ENCODE assay signal across 13 cellular contexts in the genomic region with DNA sequence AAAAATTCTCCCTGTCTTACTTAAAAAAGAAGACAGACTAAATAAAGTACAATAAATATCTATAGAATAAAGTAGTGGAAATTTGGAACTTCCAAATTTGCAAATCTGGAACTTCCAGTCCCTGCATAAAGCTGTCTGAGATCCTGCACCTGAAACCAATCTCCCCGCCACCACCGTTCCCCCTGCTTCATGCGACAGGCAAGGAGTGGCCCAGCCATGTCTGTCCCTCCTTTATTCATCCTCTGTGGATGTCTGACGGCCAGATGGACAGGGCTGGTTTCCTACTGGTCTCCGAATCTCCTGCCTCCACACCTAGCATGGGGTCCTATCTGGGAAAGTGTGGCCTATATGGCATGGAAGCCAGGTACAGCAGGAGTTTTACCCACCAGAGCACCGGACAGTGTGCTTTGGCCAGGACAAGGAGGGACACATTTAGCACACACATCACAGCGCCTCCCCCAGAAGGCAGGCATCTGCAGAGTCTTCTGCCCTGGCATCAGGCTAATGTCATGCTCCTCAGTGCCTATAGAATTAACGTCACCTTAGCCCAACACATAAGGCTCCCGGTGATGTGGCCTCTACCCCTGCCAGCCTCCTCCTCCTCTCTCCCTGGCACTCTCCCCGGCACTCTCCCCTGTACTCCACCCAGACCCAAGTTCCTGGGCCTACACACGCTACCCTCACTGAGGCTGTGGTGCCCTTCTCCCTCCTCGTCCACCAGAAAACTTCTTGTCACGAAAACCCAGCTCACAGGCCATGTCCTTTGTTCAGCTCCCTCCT.
DNase-seq lines count a peak whose midpoint lies in the region; ATAC-seq and TF ChIP-seq lines count a peak whose summit lies in the region.
"Had no signal": no experiment of that assay in that cellular context is flagged by ENCODE, and none has a peak within 500 bp of the region (broad histone marks: within the 10 kb centered on the region; RNA-seq: fewer than 3 reads in every experiment).

No MANE protein-coding gene starts in this region.

- peak overlapping the region in 1 of 2 experiments; percentile 44 for H3K14ac ChIP-seq in mesenchymal stem cell (ENCODE audit: low read length in 2 of 2)

- intact Hi-C loops in activated CD4-positive, alpha-beta T cell treated with anti-CD3 and anti-CD28 coated beads, Interleukin-2, amount 10 ng/mL, durations not matched to agents 24 days and 14 days (cut with micrococcal nuclease), result no loop called here
- intact Hi-C loops in tibial artery (cut with DNase I; ENCODE audit: low total_unique reads), result loop anchor here (5.0 kb wide), 1 partner anchor 418 kb away; no protein-coding TSS in a partner anchor

- peak overlapping the region; percentile 74 for H4K91ac ChIP-seq in mesenchymal stem cell (ENCODE audit: low read length)

- H3K36me3 ChIP-seq in mesenchymal stem cell (ENCODE audit: control insufficient read depth in 1 of 2, insufficient read depth in 2 of 2, low read depth in 1 of 2, low read length in 2 of 2) (peaks cover 0 to 5% of the 10 kb centered on the region in 2 experiments), tibial artery (no peaks in the 10 kb centered on the region)
- H3K36me3 ChIP-seq: SJSA1 had no signal

- H2BK120ac ChIP-seq in mesenchymal stem cell (ENCODE audit: low read depth, low read length), result peak overlapping the region; percentile 39

- no peak for ATAC-seq in HG02840 (IDR thresholded peaks at IDR 0.05; ENCODE audit: low FRiP score, unreplicated experiment)

- H2AK5ac ChIP-seq in mesenchymal stem cell (ENCODE audit: low read length, severe bottlenecking), result no peak overlapping the region

- no peaks in the 10 kb centered on the region for H3K27me3 Mint-ChIP-seq in activated CD4-positive, alpha-beta T cell treated with anti-CD3 and anti-CD28 coated beads, Interleukin-2, amount 10 ng/mL, durations not matched to agents 24 days and 14 days
- H3K27me3 Mint-ChIP-seq in chondrocyte (ENCODE audit: low read depth), result no peaks in the 10 kb centered on the region

- peak overlapping the region; percentile 29 to 86 for H3K4ac ChIP-seq in mesenchymal stem cell (ENCODE audit: low read depth in 1 of 2, low read length in 2 of 2)

- H3K18ac ChIP-seq in mesenchymal stem cell (ENCODE audit: low read depth in 1 of 2, low read length in 2 of 2), result peak overlapping the region in 1 of 2 experiments; percentile 52

- H3K4me2 ChIP-seq in mesenchymal stem cell (ENCODE audit: low read length, poor library complexity, severe bottlenecking), result no peak overlapping the region

- H3K27ac Mint-ChIP-seq in activated CD4-positive, alpha-beta T cell treated with anti-CD3 and anti-CD28 coated beads, Interleukin-2, amount 10 ng/mL, durations not matched to agents 24 days and 14 days, result peak overlapping the region; percentile 30
- peak overlapping the region; percentile 58 for H3K27ac Mint-ChIP-seq in chondrocyte (ENCODE audit: unreplicated experiment)

- H3K27me3 ChIP-seq in mesenchymal stem cell (ENCODE audit: control insufficient read depth in 1 of 2, insufficient read depth in 1 of 2, low read length in 2 of 2) (no peaks in the 10 kb centered on the region), tibial artery (no peaks in the 10 kb centered on the region)
- H3K27me3 ChIP-seq: SJSA1 had no signal

- no peak overlapping the region for H2AFZ ChIP-seq in mesenchymal stem cell (ENCODE audit: low read depth, low read length)

- no peaks in the 10 kb centered on the region for H3K9me3 Mint-ChIP-seq in activated CD4-positive, alpha-beta T cell treated with anti-CD3 and anti-CD28 coated beads, Interleukin-2, amount 10 ng/mL, durations not matched to agents 24 days and 14 days
- H3K9me3 Mint-ChIP-seq in chondrocyte (ENCODE audit: low read depth), result peaks cover 5% of the 10 kb centered on the region

- H3K4me1 Mint-ChIP-seq in activated CD4-positive, alpha-beta T cell treated with anti-CD3 and anti-CD28 coated beads, Interleukin-2, amount 10 ng/mL, durations not matched to agents 24 days and 14 days, result peaks cover 11% of the 10 kb centered on the region
- H3K4me1 Mint-ChIP-seq in chondrocyte (ENCODE audit: low read depth), result peaks cover 33% of the 10 kb centered on the region

- H4K8ac ChIP-seq in mesenchymal stem cell (ENCODE audit: low read length), result peak overlapping the region; percentile 83

- H3K27ac ChIP-seq in mesenchymal stem cell (ENCODE audit: low read length, poor library complexity, severe bottlenecking), result no peak overlapping the region
- H3K27ac ChIP-seq in tibial artery, result no peak overlapping the region
- H3K27ac ChIP-seq in coronary artery, result no peak overlapping the region

- TF ChIP-seq CTCF in chondrocyte (IDR thresholded peaks at IDR 0.05) (no peak), tibial artery (IDR thresholded peaks at IDR 0.05) (no peak), coronary artery (IDR thresholded peaks at IDR 0.05) (no peak)

- H3K4me3 Mint-ChIP-seq in activated CD4-positive, alpha-beta T cell treated with anti-CD3 and anti-CD28 coated beads, Interleukin-2, amount 10 ng/mL, durations not matched to agents 24 days and 14 days, result no peak overlapping the region
- H3K4me3 Mint-ChIP-seq in chondrocyte (ENCODE audit: unreplicated experiment), result no peak overlapping the region
- H3K4me3 Mint-ChIP-seq: nephron had no signal

- peak overlapping the region; percentile 79 to 93 for H2BK12ac ChIP-seq in mesenchymal stem cell (ENCODE audit: low read length in 2 of 2)

- H3K36me3 Mint-ChIP-seq in activated CD4-positive, alpha-beta T cell treated with anti-CD3 and anti-CD28 coated beads, Interleukin-2, amount 10 ng/mL, durations not matched to agents 24 days and 14 days (ENCODE audit: low read depth), result no peaks in the 10 kb centered on the region
- H3K36me3 Mint-ChIP-seq in chondrocyte (ENCODE audit: low read depth), result no peaks in the 10 kb centered on the region

- H2BK15ac ChIP-seq in mesenchymal stem cell (ENCODE audit: low read depth, poor library complexity, severe bottlenecking), result peak overlapping the region; percentile 75

- H3K4me3 ChIP-seq in mesenchymal stem cell (ENCODE audit: insufficient read depth in 1 of 2, low read depth in 1 of 2, low read length in 2 of 2) (no peak overlapping the region), tibial artery (no peak overlapping the region), coronary artery (no peak overlapping the region)
- H3K4me3 ChIP-seq: SJSA1 had no signal

- WGBS in mesenchymal stem cell, result over 99% methylated on average over 12 of the region's 13 CpGs

- H3K4me1 ChIP-seq in mesenchymal stem cell (ENCODE audit: control insufficient read depth, insufficient read depth, low read depth, low read length), result peaks cover 12% of the 10 kb centered on the region
- H3K4me1 ChIP-seq in tibial artery, result peaks cover 0 to 5% (median 0%) of the 10 kb centered on the region in 4 donors

- no peak for DNase-seq in activated CD4-positive, alpha-beta T cell treated with anti-CD3 and anti-CD28 coated beads, Interleukin-2, amount 10 ng/mL, durations not matched to agents 24 days and 14 days
- DNase-seq in activated CD4-positive, alpha-beta T cell treated with anti-CD3 and anti-CD28 coated beads, Interleukin-2, amount 50 U/mL, for 4 hours, result no peak
- peak; percentile 49 for DNase-seq in chondrocyte (ENCODE audit: low spot score)
- DNase-seq in mesenchymal stem cell, result no peak
- DNase-seq in tibial artery, result peak; percentile 17 to 47
- DNase-seq in coronary artery (ENCODE audit: low spot score), result no peak
- DNase-seq in NCI-H1436 treated with DMSO at 0.1 percent for 48 hours (lab: John Stamatoyannopoulos, UW), result no peak
- DNase-seq: activated CD8-positive, alpha-beta memory T cell treated with anti-CD3 and anti-CD28 coated beads, Interleukin-2, amount 50 U/mL, for 4 hours; activated naive CD4-positive, alpha-beta T cell treated with anti-CD3 and anti-CD28 coated beads, Interleukin-2, amount 50 U/mL, for 16 hours; islet precursor cell had no signal

- H3K23ac ChIP-seq in mesenchymal stem cell (ENCODE audit: low read length in 2 of 2), result peak overlapping the region in 1 of 2 experiments; percentile 9

- peak overlapping the region; percentile 49 for H3K9ac ChIP-seq in mesenchymal stem cell (ENCODE audit: low read length)

- H3K79me1 ChIP-seq in mesenchymal stem cell (replicated peaks; ENCODE audit: low read length, poor library complexity, severe bottlenecking), result peaks cover 6% of the 10 kb centered on the region

- no peak overlapping the region for H2BK5ac ChIP-seq in mesenchymal stem cell (ENCODE audit: low read depth, low read length, poor library complexity, severe bottlenecking)

- H3K9me3 ChIP-seq in mesenchymal stem cell (ENCODE audit: control insufficient read depth, low read length), result no peaks in the 10 kb centered on the region
- H3K9me3 ChIP-seq in tibial artery, result no peaks in the 10 kb centered on the region
- H3K9me3 ChIP-seq: SJSA1 had no signal

Comparison
In these comparisons a context has a peak if more than half of its experiments do, and no peak if none do; other contexts are left out.
1. DNase-seq: peak in chondrocyte (single experiment) and tibial artery (2 of 2); none in activated CD4-positive, alpha-beta T cell treated with anti-CD3 and anti-CD28 coated beads, Interleukin-2, amount 10 ng/mL, durations not matched to agents 24 days and 14 days (single experiment), activated CD4-positive, alpha-beta T cell treated with anti-CD3 and anti-CD28 coated beads, Interleukin-2, amount 50 U/mL, for 4 hours (0 of 2), mesenchymal stem cell (single experiment), coronary artery (single experiment) and NCI-H1436 treated with DMSO at 0.1 percent for 48 hours (single experiment).